18 cellular contexts compared by ENCODE assay signal in genomic region chr14:62592877-62593276, GRCh38.
DNase-seq lines count a peak whose midpoint lies in the region; ATAC-seq and FAIRE-seq lines count a peak whose summit lies in the region.
"Had no signal": no experiment of that assay in that cellular context is flagged by ENCODE, and none has a peak within 500 bp of the region (broad histone marks: within the 10 kb centered on the region; RNA-seq: fewer than 3 reads in every experiment).

No MANE protein-coding gene starts in this region.

- no peaks in the 10 kb centered on the region for H3K27me3 ChIP-seq in small intestine (ENCODE audit: control insufficient read depth in 2 of 2, insufficient read depth in 2 of 2, low read length in 2 of 2)

- peak; percentile 52 for ATAC-seq in esophagus mucosa
- ATAC-seq: activated naive CD4-positive, alpha-beta T cell treated with anti-CD3 and anti-CD28 coated beads, Interleukin-2, amount 50 U/mL, for 72 hours; mucosa of descending colon had no signal

- H3K4me1 ChIP-seq in small intestine (ENCODE audit: control insufficient read depth in 2 of 2, insufficient read depth in 1 of 2, low read depth in 1 of 2, low read length in 1 of 2), result no peaks in the 10 kb centered on the region
- H3K4me1 ChIP-seq: left ventricle myocardium inferior, prostate gland had no signal

- H3K4me3 ChIP-seq in small intestine (ENCODE audit: low read depth in 1 of 2, low read length in 2 of 2), result no peak overlapping the region
- H3K4me3 ChIP-seq: left ventricle myocardium inferior, mucosa of descending colon, prostate gland, skin epidermis had no signal

- H3K9me3 ChIP-seq in small intestine (ENCODE audit: control insufficient read depth, low read depth), result no peaks in the 10 kb centered on the region
- H3K9me3 ChIP-seq: prostate gland had no signal

- DNase-seq in A172 (ENCODE audit: low spot score), result peak; percentile 15
- peak; percentile 11 for DNase-seq in HPDE6-E6E7 (ENCODE audit: extremely low spot score)
- peak; percentile 45 for DNase-seq in RKO (ENCODE audit: low spot score)
- no peak for DNase-seq in activated CD4-positive, alpha-beta T cell treated with anti-CD3 and anti-CD28 coated beads for 4 hours
- no peak for DNase-seq in NCI-H748 (lab: John Stamatoyannopoulos, UW; ENCODE audit: unreplicated experiment)
- no peak for DNase-seq in glomerular visceral epithelial cell (ENCODE audit: extremely low spot score)
- DNase-seq in small intestine, result no peak
- DNase-seq: ACHN; CD4-positive, CD25-positive, alpha-beta regulatory T cell; left ventricle myocardium inferior; mucosa of descending colon; NCI-H1436; stimulated activated CD4-positive, alpha-beta T cell treated with anti-CD3 and anti-CD28 coated beads, Interleukin-2, amount 100 ng/mL, for 48 hours; SW 1271 had no signal

- FAIRE-seq in small intestine (lab: Jason Lieb, UNC), result no peak

- H3K27ac ChIP-seq in small intestine (ENCODE audit: low read depth in 1 of 2, low read length in 1 of 2), result no peak overlapping the region
- H3K27ac ChIP-seq: left ventricle myocardium inferior, prostate gland, skin epidermis had no signal

- WGBS in small intestine, 3 donors, result 43 to 67% (median 64%) methylated on average over 1 of the region's 1 CpG

- no peaks in the 10 kb centered on the region for H3K36me3 ChIP-seq in small intestine (ENCODE audit: control insufficient read depth in 2 of 2, insufficient read depth in 2 of 2, low read length in 2 of 2)
- H3K36me3 ChIP-seq: left ventricle myocardium inferior, prostate gland had no signal

Comparison
In these comparisons a context has a peak if more than half of its experiments do, and no peak if none do; other contexts are left out.
1. DNase-seq: peak in A172 (single experiment), HPDE6-E6E7 (single experiment) and RKO (single experiment); none in activated CD4-positive, alpha-beta T cell treated with anti-CD3 and anti-CD28 coated beads for 4 hours (0 of 2), NCI-H748 (single experiment), glomerular visceral epithelial cell (single experiment) and small intestine (single experiment).